Comparison of ENCODE assay signal across 8 cellular contexts in genomic region chrX:119606508-119607389, GRCh38. TPM values are rescaled to one million over a fixed set of nuclear protein-coding genes. Genes with fewer than 3 reads are reported as not detected.
A peak's percentile ranks its signal among the peaks of the same experiment; 100 is the strongest.
DNase-seq lines count a peak whose midpoint lies in the region; ATAC-seq and TF ChIP-seq lines count a peak whose summit lies in the region.

No MANE protein-coding gene starts in this region.

- peak overlapping the region; percentile 95 for H3K4me3 Mint-ChIP-seq in activated naive CD4-positive, alpha-beta T cell treated with anti-CD3 and anti-CD28 coated beads, Interleukin-2, amount 50 U/mL, for 24 hours
- peak overlapping the region; percentile 89 to 93 (median 89) for H3K4me3 Mint-ChIP-seq in T-cell

- H3K9me3 Mint-ChIP-seq in activated naive CD4-positive, alpha-beta T cell treated with anti-CD3 and anti-CD28 coated beads, Interleukin-2, amount 50 U/mL, for 24 hours, result no peaks in the 10 kb centered on the region
- H3K9me3 Mint-ChIP-seq in T-cell, result no peaks in the 10 kb centered on the region

- H3K4me1 Mint-ChIP-seq in activated naive CD4-positive, alpha-beta T cell treated with anti-CD3 and anti-CD28 coated beads, Interleukin-2, amount 50 U/mL, for 24 hours, result peaks cover 37% of the 10 kb centered on the region
- H3K4me1 Mint-ChIP-seq in T-cell, result peaks cover 34 to 45% (median 36%) of the 10 kb centered on the region in 3 donors

- peak overlapping the region; percentile 70 to 91 for H3K4me3 ChIP-seq in foreskin fibroblast (ENCODE audit: low read depth in 1 of 2, low read length in 2 of 2)

- CTCF ChIA-PET in T-cell (lab: Charles Lee), result interaction anchor here in 1 of 2 donors (0.5 to 1.0 kb wide), 5 partner anchors 33 to 149 kb away, joined by 3 to 7 read pairs (median 3); partner anchors contain the start of gene UBE2A

- no peak for DNase-seq in activated naive CD4-positive, alpha-beta T cell (lab: John Stamatoyannopoulos, UW)
- DNase-seq in T-cell, result no peak
- DNase-seq in foreskin fibroblast, result peak in 1 of 2 donors; percentile 82
- DNase-seq in renal cortical epithelial cell (ENCODE audit: low read depth), result peak; percentile 85
- no peak for DNase-seq in stimulated activated CD4-positive, alpha-beta T cell treated with anti-CD3 and anti-CD28 coated beads, Interleukin-4, amount 100 ng/mL, for 1 hour
- no peak for DNase-seq in ecto neural progenitor cell (ENCODE audit: low spot score)

- POLR2A ChIA-PET in T-cell (lab: Charles Lee), result interaction anchor here (0.5 to 1.9 kb wide), 5 partner anchors 40 to 240 kb away, joined by 3 to 11 read pairs (median 8); partner anchors contain the start of gene RPL39 (in 1 of the 2)

- H3K27ac Mint-ChIP-seq in activated naive CD4-positive, alpha-beta T cell treated with anti-CD3 and anti-CD28 coated beads, Interleukin-2, amount 50 U/mL, for 24 hours, result peak overlapping the region; percentile 98
- H3K27ac Mint-ChIP-seq in T-cell, result peak overlapping the region; percentile 94

- TF ChIP-seq CTCF in foreskin fibroblast (IDR thresholded peaks at IDR 0.05; ENCODE audit: low read depth, low read length), result no peak

- ATAC-seq in HG03039 (IDR thresholded peaks at IDR 0.05; ENCODE audit: unreplicated experiment), result peak; percentile 69
- ATAC-seq in T-cell (replicated peaks in 1 of 4), result peak in 1 of 4 experiments; percentile 23

- H3K36me3 Mint-ChIP-seq in activated naive CD4-positive, alpha-beta T cell treated with anti-CD3 and anti-CD28 coated beads, Interleukin-2, amount 50 U/mL, for 24 hours, result peaks cover 6% of the 10 kb centered on the region
- peaks cover 2% of the 10 kb centered on the region for H3K36me3 Mint-ChIP-seq in T-cell

- no peaks in the 10 kb centered on the region for H3K27me3 Mint-ChIP-seq in activated naive CD4-positive, alpha-beta T cell treated with anti-CD3 and anti-CD28 coated beads, Interleukin-2, amount 50 U/mL, for 24 hours
- H3K27me3 Mint-ChIP-seq in T-cell, result no peaks in the 10 kb centered on the region

RNA-seq across cellular contexts. Expression of gene NKRF, which starts 0.5 kb away (rescaled TPM):
- 10 to 100 TPM; 13.0 to 14.2 (median 13.7) TPM for total RNA-seq in T-cell
- total RNA-seq in renal cortical epithelial cell, result 4.9 and 16.6 TPM in 2 replicates

RNA-seq across cellular contexts. Expression of gene UBE2A, which starts 32.4 kb away (rescaled TPM):
- total RNA-seq in T-cell (10 to 100 TPM; 40.2 to 75.3 (median 44.8) TPM), renal cortical epithelial cell (38.7 and 68.8 TPM in 2 replicates)

RNA-seq across cellular contexts. Expression of gene STEEP1, which starts 41.5 kb away (rescaled TPM):
- total RNA-seq in T-cell (10 to 100 TPM; 19.3 to 25.0 (median 21.4) TPM), renal cortical epithelial cell (51.7 and 52.9 TPM in 2 replicates)
